ENCODE assay signal across 14 cellular contexts in the genomic region with DNA sequence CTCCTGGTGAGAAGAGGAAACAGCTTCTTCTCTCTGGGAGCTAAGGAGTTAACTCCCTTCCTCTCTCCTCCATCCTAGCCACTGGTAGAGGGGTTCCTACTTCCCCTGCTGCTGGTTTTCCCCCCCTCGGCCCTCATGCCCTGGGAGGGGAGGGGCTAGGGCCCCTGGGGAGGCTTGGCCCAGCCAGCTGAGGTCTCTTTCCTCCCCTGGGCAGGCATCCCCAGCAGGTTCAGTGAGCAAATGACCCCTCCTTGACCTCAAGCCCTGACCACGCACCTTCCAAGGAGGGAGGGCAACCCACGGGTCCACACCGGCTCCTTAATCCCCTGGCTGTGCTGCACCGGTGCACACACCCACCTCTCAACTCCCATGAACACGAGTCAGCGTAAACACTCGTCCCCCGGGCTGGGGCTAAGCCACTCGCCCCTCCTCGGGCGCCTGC. TPM values are rescaled to one million over a fixed set of nuclear protein-coding genes. Genes with fewer than 3 reads are reported as not detected.
DNase-seq lines count a peak whose midpoint lies in the region; ATAC-seq, FAIRE-seq and TF ChIP-seq lines count a peak whose summit lies in the region.
"Had no signal": no experiment of that assay in that cellular context is flagged by ENCODE, and none has a peak within 500 bp of the region (broad histone marks: within the 10 kb centered on the region; RNA-seq: fewer than 3 reads in every experiment).

No MANE protein-coding gene starts in this region.

- DNase-seq in NCI-H748 (lab: John Stamatoyannopoulos, UW; ENCODE audit: unreplicated experiment) (peak; percentile 36), NCI-H748 treated with DMSO at 0.1 percent for 48 hours (lab: John Stamatoyannopoulos, UW) (no peak), HuH-7 (ENCODE audit: low spot score) (peak; percentile 43), osteocyte (ENCODE audit: extremely low spot score, unreplicated experiment) (no peak), small intestine (no peak)
- no peak for DNase-seq in activated effector memory CD4-positive, alpha-beta T cell treated with Interleukin-2 at 50 U/mL for 16 hours
- DNase-seq: activated CD8-positive, alpha-beta memory T cell treated with anti-CD3 and anti-CD28 coated beads, Interleukin-2, amount 10 ng/mL, durations not matched to agents 7 days and 5 days; stimulated activated CD4-positive, alpha-beta T cell treated with anti-CD3 and anti-CD28 coated beads, Interleukin-12 subunit alpha, Interleukin-12 subunit beta, amount 100 ng/mL, for 4 hours had no signal

- H3K27ac Mint-ChIP-seq in osteocyte (ENCODE audit: unreplicated experiment), result no peak overlapping the region
- H3K27ac Mint-ChIP-seq: activated CD8-positive, alpha-beta memory T cell treated with anti-CD3 and anti-CD28 coated beads, Interleukin-2, amount 10 ng/mL, durations not matched to agents 7 days and 5 days had no signal

- peaks cover 83% of the 10 kb centered on the region for H3K27me3 Mint-ChIP-seq in osteocyte (ENCODE audit: unreplicated experiment)

- 10 to 18% (median 15%) methylated on average over 10 to 12 of the region's 12 CpGs for WGBS in small intestine, 3 donors

- H3K9me3 Mint-ChIP-seq in osteocyte (ENCODE audit: unreplicated experiment), result no peaks in the 10 kb centered on the region
- H3K9me3 Mint-ChIP-seq: T-helper 1 cell treated with Interleukin-12 subunit alpha and Interleukin-12 subunit beta and Interleukin-4 antibody, amounts not matched to agents 30 μg/mL and 1 μg/mL, for 36 hours had no signal

- no peaks in the 10 kb centered on the region for H3K4me1 ChIP-seq in small intestine (ENCODE audit: control insufficient read depth in 2 of 2, insufficient read depth in 1 of 2, low read depth in 1 of 2, low read length in 1 of 2)

- no peak for FAIRE-seq in small intestine (lab: Jason Lieb, UNC)
- FAIRE-seq: G401.6 had no signal

- no peaks in the 10 kb centered on the region for H3K36me3 Mint-ChIP-seq in osteocyte (ENCODE audit: unreplicated experiment)
- H3K36me3 Mint-ChIP-seq: activated CD8-positive, alpha-beta memory T cell treated with anti-CD3 and anti-CD28 coated beads, Interleukin-2, amount 10 ng/mL, durations not matched to agents 7 days and 5 days had no signal

- TF ChIP-seq CTCF in osteocyte (IDR thresholded peaks at IDR 0.05), result no peak

- no peaks in the 10 kb centered on the region for H3K9me3 ChIP-seq in small intestine (ENCODE audit: control insufficient read depth, low read depth)
- H3K9me3 ChIP-seq: ascending aorta had no signal

- no peak overlapping the region for H3K4me3 ChIP-seq in small intestine (ENCODE audit: low read depth in 1 of 2, low read length in 2 of 2)

- H3K4me3 Mint-ChIP-seq in osteocyte (ENCODE audit: unreplicated experiment), result peak overlapping the region; percentile 23
- H3K4me3 Mint-ChIP-seq: activated CD8-positive, alpha-beta memory T cell treated with anti-CD3 and anti-CD28 coated beads, Interleukin-2, amount 10 ng/mL, durations not matched to agents 7 days and 5 days; T-helper 1 cell treated with Interleukin-12 subunit alpha and Interleukin-12 subunit beta and Interleukin-4 antibody, amounts not matched to agents 30 μg/mL and 1 μg/mL, for 36 hours had no signal

- H3K4me1 Mint-ChIP-seq in osteocyte (ENCODE audit: unreplicated experiment), result peaks cover 17% of the 10 kb centered on the region

- H3K36me3 ChIP-seq in small intestine (ENCODE audit: control insufficient read depth in 2 of 2, insufficient read depth in 2 of 2, low read length in 2 of 2), result no peaks in the 10 kb centered on the region
- H3K36me3 ChIP-seq: ascending aorta had no signal

- peaks cover 3 to 56% of the 10 kb centered on the region in 2 donors for H3K27me3 ChIP-seq in small intestine (ENCODE audit: control insufficient read depth in 2 of 2, insufficient read depth in 2 of 2, low read length in 2 of 2)

- peak overlapping the region; percentile 98 for H3K27ac ChIP-seq in cingulate gyrus (ENCODE audit: low read depth, low read length)
- H3K27ac ChIP-seq in small intestine (ENCODE audit: low read depth in 1 of 2, low read length in 1 of 2), result no peak overlapping the region
- H3K27ac ChIP-seq: ascending aorta, epithelial cell of prostate had no signal

- ATAC-seq in HG03521 (IDR thresholded peaks at IDR 0.05; ENCODE audit: unreplicated experiment), result no peak

RNA-seq across cellular contexts. Expression of a gene that starts 33.9 kb away (rescaled TPM):
- 0.05 TPM in 1 of 2 replicates, not detected in the other for total RNA-seq in osteocyte
- polyA plus RNA-seq in small intestine, result 1 to 10 TPM in 1 of 3 donors, under 1 TPM in 2; 0.45 to 1.4 (median 0.54) TPM
- total RNA-seq: ascending aorta had no signal

Comparison
In these comparisons a context has a peak if more than half of its experiments do, and no peak if none do; other contexts are left out.
1. DNase-seq: peak in NCI-H748 (single experiment) and HuH-7 (single experiment); none in NCI-H748 treated with DMSO at 0.1 percent for 48 hours (single experiment), osteocyte (single experiment), small intestine (single experiment) and activated effector memory CD4-positive, alpha-beta T cell treated with Interleukin-2 at 50 U/mL for 16 hours (single experiment).